17 cellular contexts compared by ENCODE assay signal in genomic region chr2:208643145-208643544, GRCh38.
DNase-seq lines count a peak whose midpoint lies in the region; ATAC-seq lines count a peak whose summit lies in the region.
"Had no signal": no experiment of that assay in that cellular context is flagged by ENCODE, and none has a peak within 500 bp of the region (broad histone marks: within the 10 kb centered on the region; RNA-seq: fewer than 3 reads in every experiment).

No MANE protein-coding gene starts in this region.

- H3K27me3 Mint-ChIP-seq in T-helper 2 cell treated with Interferon-gamma antibody and Interleukin-4, amounts not matched to agents 5 μg/mL and 100 μg/mL, for 36 hours (ENCODE audit: low read depth) = no peaks in the 10 kb centered on the region

- no peaks in the 10 kb centered on the region for H3K4me1 Mint-ChIP-seq in T-helper 2 cell treated with Interferon-gamma antibody and Interleukin-4, amounts not matched to agents 5 μg/mL and 100 μg/mL, for 36 hours (ENCODE audit: low read depth)

- DNase-seq in renal cortical epithelial cell (ENCODE audit: low read depth) (peak; percentile 27), AG08396 (ENCODE audit: low spot score) (no peak), NCI-H2081 treated with DMSO at 0.1 percent for 48 hours (lab: John Stamatoyannopoulos, UW) (no peak)
- DNase-seq in T-helper 2 cell treated with Interferon-gamma antibody and Interleukin-4, amounts not matched to agents 5 μg/mL and 100 μg/mL, for 36 hours (ENCODE audit: low spot score) = no peak
- DNase-seq: H7; NCI-H1417; NCI-H187 treated with DMSO at 0.1 percent for 48 hours; NCI-H2171; NCI-H446 treated with DMSO at 0.1 percent for 48 hours; NK-92 treated with Interleukin-12 subunit alpha and Interleukin-12 subunit beta, amount 100 ng/mL, for 24 hours; SHP77 treated with DMSO at 0.1 percent for 48 hours; T-helper 1 cell had no signal

- H3K4me3 Mint-ChIP-seq in T-helper 2 cell treated with Interferon-gamma antibody and Interleukin-4, amounts not matched to agents 5 μg/mL and 100 μg/mL, for 36 hours = no peak overlapping the region

- H3K9me3 Mint-ChIP-seq in T-helper 2 cell treated with Interferon-gamma antibody and Interleukin-4, amounts not matched to agents 5 μg/mL and 100 μg/mL, for 36 hours = no peaks in the 10 kb centered on the region

- peak; percentile 78 for ATAC-seq in GM18907 (IDR thresholded peaks at IDR 0.05; ENCODE audit: unreplicated experiment)
- ATAC-seq in HG02642 (IDR thresholded peaks at IDR 0.05; ENCODE audit: poor library complexity, unreplicated experiment) = peak; percentile 37
- peak; percentile 57 for ATAC-seq in HG03378 (IDR thresholded peaks at IDR 0.05; ENCODE audit: unreplicated experiment)
- ATAC-seq: K562, SK-N-SH treated with all-trans-retinoic acid at 6 μM for 48 hours had no signal

- no peaks in the 10 kb centered on the region for H3K36me3 Mint-ChIP-seq in T-helper 2 cell treated with Interferon-gamma antibody and Interleukin-4, amounts not matched to agents 5 μg/mL and 100 μg/mL, for 36 hours (ENCODE audit: low read depth)

- no peak overlapping the region for H3K27ac Mint-ChIP-seq in T-helper 2 cell treated with Interferon-gamma antibody and Interleukin-4, amounts not matched to agents 5 μg/mL and 100 μg/mL, for 36 hours
